ENCODE assay signal across 8 cellular contexts in the genomic region with DNA sequence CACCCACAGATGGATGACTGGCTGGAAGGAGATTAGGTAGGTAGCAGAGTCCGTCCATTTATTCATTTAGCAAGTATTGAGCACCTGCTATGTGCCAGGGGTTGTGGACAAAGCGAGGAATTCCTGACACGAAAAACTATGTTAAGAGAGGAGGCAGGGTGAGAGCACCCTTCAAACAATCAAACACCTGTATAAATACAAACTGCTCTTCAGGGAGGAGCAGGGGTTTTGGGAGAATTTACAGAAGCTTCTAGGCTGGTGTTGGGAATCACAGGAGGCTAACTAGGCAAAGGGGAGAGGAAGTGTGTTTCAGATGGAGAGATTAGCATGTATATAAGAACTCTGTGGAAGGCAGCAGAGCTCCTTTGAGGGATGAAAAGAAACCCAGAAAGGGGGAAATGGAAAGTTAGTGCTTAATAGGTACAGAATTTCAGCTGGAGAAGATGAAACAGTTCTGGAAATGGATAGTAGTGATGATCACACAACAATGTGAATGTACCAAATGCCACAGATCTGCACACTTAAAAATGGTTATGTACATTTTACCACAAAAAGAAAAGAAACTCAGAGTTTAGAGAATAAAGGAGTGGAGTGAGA. TPM values are rescaled to one million over a fixed set of nuclear protein-coding genes. Genes with fewer than 3 reads are reported as not detected.
DNase-seq lines count a peak whose midpoint lies in the region; ATAC-seq and TF ChIP-seq lines count a peak whose summit lies in the region.

No MANE protein-coding gene starts in this region.

- H3K9me3 ChIP-seq in SK-N-MC (ENCODE audit: low read depth, low read length), result no peaks in the 10 kb centered on the region
- no peaks in the 10 kb centered on the region for H3K9me3 ChIP-seq in gastrocnemius medialis

- peaks cover 8% of the 10 kb centered on the region for H3F3A ChIP-seq in GM23338 (replicated peaks; ENCODE audit: low read depth)

- intact Hi-C loops in gastrocnemius medialis (cut with DNase I; ENCODE audit: low total_unique reads), result loop anchor here (1.0 to 10.0 kb wide), 4 partner anchors 72 to 1112 kb away; partner anchors contain the start of gene ABHD5

- 0 out of 2 replicates have a peak overlapping the region, but pooled peaks have one; percentile 0 for H2AFZ ChIP-seq in GM23338

- 0 out of 2 replicates have a peak, but pooled peaks cover 8% of the 10 kb centered on the region for H3K9me2 ChIP-seq in GM23338 (ENCODE audit: insufficient read depth)

- peak overlapping the region; percentile 85 for H3K4me3 Mint-ChIP-seq in GM23338

- no peaks in the 10 kb centered on the region for H4K20me1 ChIP-seq in GM23338 (replicated peaks; ENCODE audit: insufficient read depth)

- peak overlapping the region; percentile 90 for H3K4me3 ChIP-seq in GM23338
- H3K4me3 ChIP-seq in SK-N-MC, result peak overlapping the region; percentile 86
- H3K4me3 ChIP-seq in fibroblast of pulmonary artery (replicated peaks; ENCODE audit: low read depth, low read length), result peak overlapping the region; percentile 78
- H3K4me3 ChIP-seq in gastrocnemius medialis, result peak overlapping the region; percentile 71 to 82 (median 75)

- peaks cover 38% of the 10 kb centered on the region for H3K4me1 Mint-ChIP-seq in GM23338

- DNase-seq in GM23338 (ENCODE audit: low spot score) (peak; percentile 64), SK-N-MC (ENCODE audit: low read depth, low spot score) (no peak), fibroblast of pulmonary artery (ENCODE audit: low read depth) (no peak), gastrocnemius medialis (no peak), NCI-H345 (lab: John Stamatoyannopoulos, UW) (no peak)

- peaks cover 25% of the 10 kb centered on the region for H3K36me3 Mint-ChIP-seq in GM23338 (ENCODE audit: low read depth)

- H3K27ac ChIP-seq in GM23338 (ENCODE audit: low read depth), result peak overlapping the region; percentile 93
- no peak overlapping the region for H3K27ac ChIP-seq in SK-N-MC
- peak overlapping the region; percentile 87 to 94 (median 92) for H3K27ac ChIP-seq in gastrocnemius medialis

- H3K27me3 ChIP-seq in GM23338 (ENCODE audit: insufficient read depth), result no peaks in the 10 kb centered on the region
- no peaks in the 10 kb centered on the region for H3K27me3 ChIP-seq in gastrocnemius medialis

- H3K79me2 ChIP-seq in GM23338 (replicated peaks; ENCODE audit: insufficient read depth), result peaks cover 49% of the 10 kb centered on the region

- H3K27ac Mint-ChIP-seq in GM23338, result peak overlapping the region; percentile 96

- no peak for TF ChIP-seq CTCF in GM23338 (conservative IDR thresholded peaks at IDR 0.05; ENCODE audit: low read depth in 2 of 2)
- no peak for TF ChIP-seq CTCF in fibroblast of pulmonary artery (IDR thresholded peaks at IDR 0.05; ENCODE audit: low read length, missing control alignments)
- no peak for TF ChIP-seq CTCF in gastrocnemius medialis (IDR thresholded peaks at IDR 0.05 in 4 of 5, conservative IDR thresholded peaks at IDR 0.05 in 1 of 5)

- in situ Hi-C loops in gastrocnemius medialis (cut with MboI; ENCODE audit: low sequenced_read_pairs in 4 of 4), result loop anchor here (5.0 to 25.0 kb wide), 3 partner anchors 155 to 165 kb away; no protein-coding TSS in a partner anchor

- no peak for TF ChIP-seq POLR2A in gastrocnemius medialis (IDR thresholded peaks at IDR 0.05)

- H3K9me3 Mint-ChIP-seq in GM23338, result no peaks in the 10 kb centered on the region

- peak overlapping the region; percentile 90 for H3K4me2 ChIP-seq in GM23338

- no peaks in the 10 kb centered on the region for H3K36me3 ChIP-seq in GM23338 (ENCODE audit: insufficient read depth)
- H3K36me3 ChIP-seq in SK-N-MC (ENCODE audit: insufficient read depth, low read length), result peaks cover 5% of the 10 kb centered on the region; the same call in 1 of the 2 replicates
- no peaks in the 10 kb centered on the region for H3K36me3 ChIP-seq in gastrocnemius medialis

- ATAC-seq in GM23338 (no peak; the same call in 2 of the 3 replicates), gastrocnemius medialis (no peak), HG02884 (IDR thresholded peaks at IDR 0.05; ENCODE audit: unreplicated experiment) (no peak), GM21576 (IDR thresholded peaks at IDR 0.05; ENCODE audit: unreplicated experiment) (no peak), GM21381 (IDR thresholded peaks at IDR 0.05; ENCODE audit: unreplicated experiment) (no peak)

- peak overlapping the region; percentile 72 for H3K9ac ChIP-seq in SK-N-MC (ENCODE audit: insufficient read length)

- H3K4me1 ChIP-seq in GM23338 (ENCODE audit: insufficient read depth), result peaks cover 24% of the 10 kb centered on the region
- peaks cover 11 to 19% of the 10 kb centered on the region in 2 donors for H3K4me1 ChIP-seq in gastrocnemius medialis

- peaks cover 8% of the 10 kb centered on the region for H3K27me3 Mint-ChIP-seq in GM23338 (ENCODE audit: insufficient read depth, low read depth, poor library complexity)

TF ChIP-seq in GM23338, 12 proteins besides CTCF, POLR2A, EP300 and RAD21:
- TF ChIP-seq NANOG (IDR thresholded peaks at IDR 0.05; ENCODE audit: borderline replicate concordance), result peak; percentile 79
- TF ChIP-seq, protein P1, sequence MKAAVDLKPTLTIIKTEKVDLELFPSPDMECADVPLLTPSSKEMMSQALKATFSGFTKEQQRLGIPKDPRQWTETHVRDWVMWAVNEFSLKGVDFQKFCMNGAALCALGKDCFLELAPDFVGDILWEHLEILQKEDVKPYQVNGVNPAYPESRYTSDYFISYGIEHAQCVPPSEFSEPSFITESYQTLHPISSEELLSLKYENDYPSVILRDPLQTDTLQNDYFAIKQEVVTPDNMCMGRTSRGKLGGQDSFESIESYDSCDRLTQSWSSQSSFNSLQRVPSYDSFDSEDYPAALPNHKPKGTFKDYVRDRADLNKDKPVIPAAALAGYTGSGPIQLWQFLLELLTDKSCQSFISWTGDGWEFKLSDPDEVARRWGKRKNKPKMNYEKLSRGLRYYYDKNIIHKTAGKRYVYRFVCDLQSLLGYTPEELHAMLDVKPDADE (IDR thresholded peaks at IDR 0.05), result no peak

RNA-seq across cellular contexts. Expression of gene SEC22C, which starts 0.8 kb away (rescaled TPM):
- 48.3 and 52.3 TPM in 2 replicates for total RNA-seq in GM23338 (2014; rRNA removed; shearing (Covaris generic))
- 16.8 and 21.9 TPM in 2 replicates for polyA plus RNA-seq in GM23338 (2016; fragmentation: Nextera tagmentation; extraction: Ambion mirVana)
- total RNA-seq in gastrocnemius medialis, result 10 to 100 TPM; 35.5 to 54.6 (median 40.6) TPM

RNA-seq across cellular contexts. Expression of gene SS18L2, which starts 8.1 kb away (rescaled TPM):
- 75.2 and 75.3 TPM in 2 replicates for total RNA-seq in GM23338 (2014; rRNA removed; shearing (Covaris generic))
- polyA plus RNA-seq in GM23338 (2016; fragmentation: Nextera tagmentation; extraction: Ambion mirVana), result 228 and 241 TPM in 2 replicates
- 10 to 100 TPM; 12.0 to 30.0 (median 15.5) TPM for total RNA-seq in gastrocnemius medialis

RNA-seq across cellular contexts. Expression of gene NKTR, which starts 17.9 kb away (rescaled TPM):
- 88.2 and 117 TPM in 2 replicates for total RNA-seq in GM23338 (2014; rRNA removed; shearing (Covaris generic))
- 68.7 and 81.3 TPM in 2 replicates for polyA plus RNA-seq in GM23338 (2016; fragmentation: Nextera tagmentation; extraction: Ambion mirVana)
- total RNA-seq in gastrocnemius medialis, result 10 to 100 TPM; 10.0 to 56.6 (median 13.6) TPM
